ENCODE assay signal across 8 cellular contexts in the genomic region with DNA sequence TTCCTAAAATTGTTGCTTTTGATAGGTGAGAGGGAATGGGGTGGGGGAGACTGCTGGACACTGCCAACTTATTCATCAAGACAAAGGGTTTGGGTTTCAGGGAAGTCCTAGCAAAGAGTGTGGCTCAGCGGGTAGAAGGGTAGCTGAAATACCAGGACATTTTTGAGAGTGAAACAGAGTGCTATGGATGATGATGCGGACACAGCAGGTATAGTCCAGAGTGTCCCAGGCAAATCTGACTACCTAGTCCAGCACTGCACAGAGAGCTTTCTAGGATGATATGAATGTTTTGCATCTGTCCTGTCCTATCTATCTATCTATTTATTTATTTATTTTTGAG.
DNase-seq lines count a peak whose midpoint lies in the region; ATAC-seq and TF ChIP-seq lines count a peak whose summit lies in the region.

No MANE protein-coding gene starts in this region.

- peak overlapping the region; percentile 66; the same call in 1 of the 2 replicates for H2AFZ ChIP-seq in Loucy (ENCODE audit: low read length)

- H3K36me3 ChIP-seq in A673 (ENCODE audit: insufficient read depth, low read length, poor library complexity, severe bottlenecking) (no peaks in the 10 kb centered on the region), Loucy (ENCODE audit: insufficient read depth, low read length) (no peaks in the 10 kb centered on the region)

- H3K9me2 ChIP-seq in Loucy (replicated peaks; ENCODE audit: low read depth, low read length): no peaks in the 10 kb centered on the region

- no peaks in the 10 kb centered on the region for H3K36me3 Mint-ChIP-seq in natural killer cell

- TF ChIP-seq CTCF in A673 (conservative IDR thresholded peaks at IDR 0.05; ENCODE audit: low read depth, low read length) (no peak), Loucy (conservative IDR thresholded peaks at IDR 0.05; ENCODE audit: low read length) (no peak), coronary artery (IDR thresholded peaks at IDR 0.05) (no peak), natural killer cell (IDR thresholded peaks at IDR 0.05) (no peak)

- peaks cover 15 to 26% of the 10 kb centered on the region in 2 donors for H3K4me1 Mint-ChIP-seq in natural killer cell

- H3K9ac ChIP-seq in Loucy (ENCODE audit: low read depth, low read length, poor library complexity, severe bottlenecking): peak overlapping the region; percentile 84

- BruUV-seq in A673 (replicated peaks; lab: Mats Ljungman, UMichigan): TSS peak; percentile 54

- no peaks in the 10 kb centered on the region for H3K27me3 ChIP-seq in A673 (replicated peaks; ENCODE audit: insufficient read depth, low read depth, low read length, poor library complexity)
- no peaks in the 10 kb centered on the region for H3K27me3 ChIP-seq in Loucy (ENCODE audit: insufficient read depth, low read length, poor library complexity, severe bottlenecking)

- peak overlapping the region; percentile 84 for H3K4me2 ChIP-seq in Loucy (ENCODE audit: low read depth, low read length, poor library complexity, severe bottlenecking)

- H3K79me2 ChIP-seq in Loucy (ENCODE audit: insufficient read depth, low read length): no peaks in the 10 kb centered on the region

- CTCF ChIA-PET in A673 (lab: Charles Lee): interaction anchor here (0.6 to 1.2 kb wide), 5 partner anchors 24 to 337 kb away, joined by 3 to 11 read pairs (median 4); no protein-coding TSS in a partner anchor

- peak; percentile 6 to 13 (median 8) for ATAC-seq in natural killer cell
- ATAC-seq in HG02588 (IDR thresholded peaks at IDR 0.05; ENCODE audit: unreplicated experiment): no peak
- ATAC-seq in HG03460 (IDR thresholded peaks at IDR 0.05; ENCODE audit: unreplicated experiment): no peak

- peak overlapping the region; percentile 99 for H3K4me3 Mint-ChIP-seq in natural killer cell

- H3K4me3 ChIP-seq in A673 (ENCODE audit: low read depth, low read length, poor library complexity, severe bottlenecking) (no peak overlapping the region), Loucy (ENCODE audit: low read length, poor library complexity, severe bottlenecking) (peak overlapping the region; percentile 78), coronary artery (peak overlapping the region; percentile 73)

- no peaks in the 10 kb centered on the region for H3K9me3 Mint-ChIP-seq in natural killer cell

- H3K4me1 ChIP-seq in A673 (ENCODE audit: insufficient read depth, low read length, poor library complexity, severe bottlenecking) (peaks cover 58% of the 10 kb centered on the region), Loucy (ENCODE audit: insufficient read depth, low read length, poor library complexity, severe bottlenecking) (peaks cover 22% of the 10 kb centered on the region)

- POLR2A ChIA-PET in A673 (lab: Charles Lee; ENCODE audit: low non-redundant PET): interaction anchor here (0.6 kb wide), 2 partner anchors 249 to 385 kb away, joined by 4 to 8 read pairs; no protein-coding TSS in a partner anchor

- H3K27ac ChIP-seq in A673 (ENCODE audit: low read depth, low read length, poor library complexity, severe bottlenecking) (peak overlapping the region; percentile 98), coronary artery (peak overlapping the region; percentile 86 to 89)

- intact Hi-C loops in A673 (cut with micrococcal nuclease; ENCODE audit: unreplicated experiment) (loop anchor here (5.0 to 10.0 kb wide), 3 partner anchors 49 to 324 kb away; partner anchors contain the start of gene ZNF217), natural killer cell (cut with micrococcal nuclease) (no loop called here)

- H3K27me3 Mint-ChIP-seq in natural killer cell (ENCODE audit: low read depth in 2 of 2): no peaks in the 10 kb centered on the region

- H4K20me1 ChIP-seq in Loucy (ENCODE audit: insufficient read depth, low read length, poor library complexity, severe bottlenecking): no peaks in the 10 kb centered on the region

- H3K27ac Mint-ChIP-seq in natural killer cell: peak overlapping the region; percentile 93 to 95

- H3K9me3 ChIP-seq in A673 (ENCODE audit: low read depth, low read length, poor library complexity, severe bottlenecking) (no peaks in the 10 kb centered on the region), Loucy (ENCODE audit: insufficient read depth, low read depth, low read length) (0 out of 2 replicates have a peak, but pooled peaks cover 3% of the 10 kb centered on the region)

- DNase-seq in A673 (ENCODE audit: low spot score): no peak
- DNase-seq in coronary artery (ENCODE audit: low spot score): no peak
- DNase-seq in natural killer cell: no peak
- no peak for DNase-seq in NK-92 (lab: John Stamatoyannopoulos, UW; ENCODE audit: unreplicated experiment)
- DNase-seq in Kasumi-1 (lab: John Stamatoyannopoulos, UW): no peak

- no peaks in the 10 kb centered on the region for H3F3A ChIP-seq in Loucy (ENCODE audit: low read depth)

Comparison
In these comparisons a context has a peak if more than half of its experiments do, and no peak if none do; other contexts are left out.
1. ATAC-seq: peak in natural killer cell (3 of 3); none in HG02588 (single experiment) and HG03460 (single experiment).